Comparison of ENCODE assay signal across 22 cellular contexts in genomic region chr13:98217597-98217996, GRCh38. TPM values are rescaled to one million over a fixed set of nuclear protein-coding genes. Genes with fewer than 3 reads are reported as not detected.
"Had no signal": no experiment of that assay in that cellular context is flagged by ENCODE, and none has a peak within 500 bp of the region (broad histone marks: within the 10 kb centered on the region; RNA-seq: fewer than 3 reads in every experiment).

No MANE protein-coding gene starts in this region.

- FAIRE-seq: astrocyte, endothelial cell of umbilical vein had no signal

- H3K27me3 ChIP-seq: colonic mucosa, gastrocnemius medialis, spleen had no signal

- H3K4me3 ChIP-seq: colonic mucosa, gastrocnemius medialis, psoas muscle, spleen had no signal

- H3K9me3 Mint-ChIP-seq: activated B cell treated with CpG ODN at 0.5 μM for 24 hours; activated CD4-positive, alpha-beta T cell treated with anti-CD3 and anti-CD28 coated beads, Interleukin-2, amount 10 ng/mL, durations not matched to agents 24 days and 14 days; naive thymus-derived CD4-positive, alpha-beta T cell; stimulated activated memory B cell treated with anti-CD40 and anti-IgM and Interleukin-4, amounts not matched to agents 10 μg/mL and 1 μg/mL and 100 μg/mL, for 72 hours had no signal

- H3K4me3 Mint-ChIP-seq: activated B cell treated with CpG ODN at 0.5 μM for 24 hours; activated CD4-positive, alpha-beta T cell treated with anti-CD3 and anti-CD28 coated beads, Interleukin-2, amount 10 ng/mL, durations not matched to agents 24 days and 14 days; naive thymus-derived CD4-positive, alpha-beta T cell; stimulated activated memory B cell treated with anti-CD40 and anti-IgM and Interleukin-4, amounts not matched to agents 10 μg/mL and 1 μg/mL and 100 μg/mL, for 72 hours had no signal

- ATAC-seq: gastrocnemius medialis; naive thymus-derived CD4-positive, alpha-beta T cell; psoas muscle; sciatic nerve; stimulated activated memory B cell treated with anti-CD40 and anti-IgM and Interleukin-4, amounts not matched to agents 10 μg/mL and 1 μg/mL and 100 μg/mL, for 72 hours had no signal

- H3K36me3 Mint-ChIP-seq: naive thymus-derived CD4-positive, alpha-beta T cell; stimulated activated memory B cell treated with anti-CD40 and anti-IgM and Interleukin-4, amounts not matched to agents 10 μg/mL and 1 μg/mL and 100 μg/mL, for 72 hours had no signal

- H3K27ac ChIP-seq: colonic mucosa, gastrocnemius medialis, psoas muscle, spleen had no signal

- DNase-seq: activated B cell treated with CpG ODN at 0.5 μM for 24 hours; activated CD4-positive, alpha-beta T cell treated with anti-CD3 and anti-CD28 coated beads, Interleukin-2, amount 10 ng/mL, durations not matched to agents 24 days and 14 days; activated naive CD4-positive, alpha-beta T cell treated with Interleukin-2 at 50 U/mL for 16 hours; colonic mucosa; gastrocnemius medialis; naive thymus-derived CD4-positive, alpha-beta T cell; occipital lobe; psoas muscle; spleen; stimulated activated CD4-positive, alpha-beta T cell treated with anti-CD3 and anti-CD28 coated beads, Interleukin-1b, Interleukin-23, amount 100 ng/mL, for 48 hours; substantia nigra; SW 1271; T1000 had no signal

- H3K27ac Mint-ChIP-seq: activated B cell treated with CpG ODN at 0.5 μM for 24 hours; activated CD4-positive, alpha-beta T cell treated with anti-CD3 and anti-CD28 coated beads, Interleukin-2, amount 10 ng/mL, durations not matched to agents 24 days and 14 days; naive thymus-derived CD4-positive, alpha-beta T cell; stimulated activated memory B cell treated with anti-CD40 and anti-IgM and Interleukin-4, amounts not matched to agents 10 μg/mL and 1 μg/mL and 100 μg/mL, for 72 hours had no signal

- H3K36me3 ChIP-seq: colonic mucosa, gastrocnemius medialis had no signal

- H3K9me3 ChIP-seq: colonic mucosa, gastrocnemius medialis, psoas muscle, spleen had no signal

- H3K4me1 Mint-ChIP-seq: activated B cell treated with CpG ODN at 0.5 μM for 24 hours; activated CD4-positive, alpha-beta T cell treated with anti-CD3 and anti-CD28 coated beads, Interleukin-2, amount 10 ng/mL, durations not matched to agents 24 days and 14 days; naive thymus-derived CD4-positive, alpha-beta T cell had no signal

RNA-seq across cellular contexts. Expression of gene RNF113B, which starts 40.5 kb away (rescaled TPM):
- total RNA-seq: activated B cell treated with CpG ODN at 0.5 μM for 24 hours; activated CD4-positive, alpha-beta T cell treated with anti-CD3 and anti-CD28 coated beads, Interleukin-2, amount 10 ng/mL, durations not matched to agents 24 days and 14 days; astrocyte; cardiac septum; colonic mucosa; endothelial cell of umbilical vein; gastrocnemius medialis; kidney epithelial cell; lower leg skin; mononuclear cell; naive thymus-derived CD4-positive, alpha-beta T cell; occipital lobe; psoas muscle; sciatic nerve; spleen; ureter had no signal
- polyA plus RNA-seq: endothelial cell of umbilical vein; naive thymus-derived CD4-positive, alpha-beta T cell; psoas muscle; spleen had no signal
